Comparison of ENCODE assay signal across 8 cellular contexts in genomic region chr9:124869466-124869985, GRCh38. TPM values are rescaled to one million over a fixed set of nuclear protein-coding genes. Genes with fewer than 3 reads are reported as not detected.
DNase-seq lines count a peak whose midpoint lies in the region; ATAC-seq and TF ChIP-seq lines count a peak whose summit lies in the region.

No MANE protein-coding gene starts in this region.

- no peaks in the 10 kb centered on the region for H3K9me3 Mint-ChIP-seq in activated CD4-positive, alpha-beta memory T cell treated with anti-CD3 and anti-CD28 coated beads for 36 hours
- H3K9me3 Mint-ChIP-seq in nephron: no peaks in the 10 kb centered on the region

- POLR2A ChIA-PET in activated CD4-positive, alpha-beta memory T cell treated with anti-CD3 and anti-CD28 coated beads for 36 hours (lab: Charles Lee): interaction anchor here (0.6 to 5.8 kb wide), 10 partner anchors 8 to 1929 kb away, joined by 3 to 62 read pairs (median 9); partner anchors contain the start of genes ARPC5L, HSPA5 and RPL35

- intact Hi-C loops in activated CD4-positive, alpha-beta memory T cell treated with anti-CD3 and anti-CD28 coated beads for 36 hours (cut with micrococcal nuclease): no loop called here

- H3K4me3 Mint-ChIP-seq in activated CD4-positive, alpha-beta memory T cell treated with anti-CD3 and anti-CD28 coated beads for 36 hours: peak overlapping the region; percentile 81
- peak overlapping the region; percentile 96 to 97 (median 96) for H3K4me3 Mint-ChIP-seq in nephron

- H3K27ac Mint-ChIP-seq in activated CD4-positive, alpha-beta memory T cell treated with anti-CD3 and anti-CD28 coated beads for 36 hours: peak overlapping the region; percentile 100
- peak overlapping the region; percentile 85 to 96 (median 96) for H3K27ac Mint-ChIP-seq in nephron

- TF ChIP-seq CTCF in nephron (IDR thresholded peaks at IDR 0.05; ENCODE audit: unreplicated experiment in 3 of 3) (no peak), GM13977 (IDR thresholded peaks at IDR 0.05; ENCODE audit: extremely low read depth, insufficient read depth, missing control alignments) (no peak)

- DNase-seq in DMS53 (lab: John Stamatoyannopoulos, UW) (peak; percentile 68), DMS53 treated with DMSO at 0.1 percent for 48 hours (lab: John Stamatoyannopoulos, UW; ENCODE audit: unreplicated experiment) (no peak), epithelial cell of prostate (ENCODE audit: low read depth, low spot score) (no peak), GM13977 (ENCODE audit: low spot score) (no peak), COR-L47 (lab: John Stamatoyannopoulos, UW) (no peak)
- peak; percentile 67 for DNase-seq in activated CD4-positive, alpha-beta memory T cell treated with anti-CD3 and anti-CD28 coated beads for 36 hours

- peaks cover 38% of the 10 kb centered on the region for H3K36me3 Mint-ChIP-seq in activated CD4-positive, alpha-beta memory T cell treated with anti-CD3 and anti-CD28 coated beads for 36 hours
- H3K36me3 Mint-ChIP-seq in nephron (ENCODE audit: low read depth): peaks cover 14% of the 10 kb centered on the region

- peaks cover 1% of the 10 kb centered on the region for H3K27me3 Mint-ChIP-seq in activated CD4-positive, alpha-beta memory T cell treated with anti-CD3 and anti-CD28 coated beads for 36 hours
- H3K27me3 Mint-ChIP-seq in nephron (ENCODE audit: low read depth): no peaks in the 10 kb centered on the region

- peak; percentile 17 for ATAC-seq in HG03354 (IDR thresholded peaks at IDR 0.05; ENCODE audit: poor library complexity, severe bottlenecking, unreplicated experiment)

- H3K4me1 Mint-ChIP-seq in activated CD4-positive, alpha-beta memory T cell treated with anti-CD3 and anti-CD28 coated beads for 36 hours (ENCODE audit: low read depth): peaks cover 48% of the 10 kb centered on the region
- H3K4me1 Mint-ChIP-seq in nephron: peaks cover 34% of the 10 kb centered on the region

- CTCF ChIA-PET in activated CD4-positive, alpha-beta memory T cell treated with anti-CD3 and anti-CD28 coated beads for 36 hours (lab: Charles Lee): interaction anchor here (0.9 to 4.0 kb wide), 7 partner anchors 8 to 274 kb away, joined by 3 to 17 read pairs (median 3); partner anchors contain the start of genes ARPC5L, NR6A1, RPL35 and SCAI

- in situ Hi-C loops in GM13977 (cut with MboI; ENCODE audit: low pct_unique_long_range_greater_than_20kb, low sequenced_read_pairs, unreplicated experiment): no loop called here

- H3K27ac ChIP-seq in epithelial cell of prostate: peak overlapping the region; percentile 98

RNA-seq across cellular contexts. Expression of gene ARPC5L, which starts 7.6 kb away (rescaled TPM):
- 100 to 1,000 TPM; 104 to 108 TPM for total RNA-seq in activated CD4-positive, alpha-beta memory T cell treated with anti-CD3 and anti-CD28 coated beads for 36 hours

RNA-seq across cellular contexts. Expression of gene RPL35, which starts 7.8 kb away (rescaled TPM):
- 1,000 to 10,000 TPM; 2,083 to 2,096 TPM for total RNA-seq in activated CD4-positive, alpha-beta memory T cell treated with anti-CD3 and anti-CD28 coated beads for 36 hours

RNA-seq across cellular contexts. Expression of gene WDR38, which starts 16.3 kb away (rescaled TPM):
- total RNA-seq in activated CD4-positive, alpha-beta memory T cell treated with anti-CD3 and anti-CD28 coated beads for 36 hours: not detected

Comparison
In these comparisons a context has a peak if more than half of its experiments do, and no peak if none do; other contexts are left out.
1. DNase-seq: peak in DMS53 (single experiment) and activated CD4-positive, alpha-beta memory T cell treated with anti-CD3 and anti-CD28 coated beads for 36 hours (single experiment); none in DMS53 treated with DMSO at 0.1 percent for 48 hours (single experiment), epithelial cell of prostate (single experiment), GM13977 (single experiment) and COR-L47 (single experiment).